ENCODE assay signal across 9 cellular contexts in the genomic region with DNA sequence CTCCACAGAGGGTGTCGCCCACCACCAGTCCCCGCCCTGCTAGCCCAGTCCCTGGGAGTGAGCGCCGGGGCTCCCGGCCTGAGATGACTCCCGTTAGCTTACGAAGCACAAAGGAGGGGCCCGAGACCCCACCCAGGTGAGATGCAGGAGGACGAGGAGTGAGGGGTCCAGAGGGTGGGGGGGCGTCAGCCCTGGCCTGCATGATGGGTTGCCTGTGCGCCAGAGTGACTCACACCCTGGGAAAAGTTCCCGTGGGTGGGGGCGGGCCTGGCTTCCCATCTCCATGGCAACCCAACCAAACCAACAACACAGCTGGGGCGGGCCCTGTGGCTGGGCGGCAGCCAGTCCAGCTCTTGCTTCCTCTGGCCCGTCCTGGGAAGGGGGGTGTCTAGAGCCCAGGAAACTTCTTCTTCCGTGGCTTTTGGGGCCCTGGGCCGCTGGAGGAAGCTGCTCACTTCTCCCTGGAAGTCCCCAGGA. TPM values are rescaled to one million over a fixed set of nuclear protein-coding genes. Genes with fewer than 3 reads are reported as not detected.
DNase-seq lines count a peak whose midpoint lies in the region; ATAC-seq, FAIRE-seq and TF ChIP-seq lines count a peak whose summit lies in the region.
"Had no signal": no experiment of that assay in that cellular context is flagged by ENCODE, and none has a peak within 500 bp of the region (broad histone marks: within the 10 kb centered on the region; RNA-seq: fewer than 3 reads in every experiment).

No MANE protein-coding gene starts in this region.

- H3K4me3 Mint-ChIP-seq in Calu3 (ENCODE audit: low read depth, unreplicated experiment): peak overlapping the region; percentile 41

- peaks cover 22% of the 10 kb centered on the region for H3K27me3 Mint-ChIP-seq in Calu3 (ENCODE audit: unreplicated experiment)

- no peak for ATAC-seq in HG03159 (IDR thresholded peaks at IDR 0.05; ENCODE audit: unreplicated experiment)

- DNase-seq in Calu3 (peak; percentile 97), KBM-7 (peak; percentile 84), UCSD-AML1 (lab: John Stamatoyannopoulos, UW; ENCODE audit: unreplicated experiment) (peak; percentile 85), cerebellar cortex (ENCODE audit: low spot score) (peak; percentile 69), GM19239 (ENCODE audit: insufficient read length, low spot score) (no peak)
- DNase-seq in stimulated activated CD4-positive, alpha-beta T cell treated with anti-CD3 and anti-CD28 coated beads, Interleukin-15, amount 100 ng/mL, for 48 hours (ENCODE audit: low read depth in 2 of 2): peak; percentile 53

- H3K27ac ChIP-seq in layer of hippocampus (ENCODE audit: low read depth, low read length): peak overlapping the region; percentile 62
- H3K27ac ChIP-seq: SK-N-MC had no signal

- peak overlapping the region; percentile 36 for H3K27ac Mint-ChIP-seq in Calu3 (ENCODE audit: unreplicated experiment)

- peaks cover 42% of the 10 kb centered on the region for H3K36me3 Mint-ChIP-seq in Calu3 (ENCODE audit: insufficient read depth, unreplicated experiment)

- no peak for TF ChIP-seq CTCF in Calu3 (IDR thresholded peaks at IDR 0.05; ENCODE audit: unreplicated experiment)

- CTCF ChIA-PET in Calu3 (lab: Charles Lee): interaction anchor here (0.5 to 0.6 kb wide), 3 partner anchors 252 to 581 kb away, joined by 3 to 5 read pairs (median 4); no protein-coding TSS in a partner anchor

- FAIRE-seq in GM19239 (lab: Jason Lieb, UNC): no peak

- peaks cover 41% of the 10 kb centered on the region for H3K4me1 Mint-ChIP-seq in Calu3 (ENCODE audit: low read depth, unreplicated experiment)

- H3K9me3 Mint-ChIP-seq in Calu3 (ENCODE audit: low read depth, unreplicated experiment): no peaks in the 10 kb centered on the region

- in situ Hi-C loops in KBM-7 (cut with MboI; ENCODE audit: low pct_unique_long_range_greater_than_20kb, low sequenced_read_pairs): no loop called here

- BruUV-seq in Calu3 (replicated peaks; lab: Mats Ljungman, UMichigan): no TSS peak

- H3K27me3 ChIP-seq in layer of hippocampus (ENCODE audit: control insufficient read depth, insufficient read depth, low read length): peaks cover 11% of the 10 kb centered on the region

- intact Hi-C loops in Calu3 (cut with micrococcal nuclease; ENCODE audit: unreplicated experiment): no loop called here

RNA-seq across cellular contexts. Expression of a gene that starts 4.5 kb away (rescaled TPM):
- total RNA-seq in Calu3 (2022): 16.6 and 16.9 TPM in 2 replicates

RNA-seq across cellular contexts. Expression of a gene that starts 4.6 kb away (rescaled TPM):
- 1.6 and 2.2 TPM in 2 replicates for total RNA-seq in Calu3 (2022)

RNA-seq across cellular contexts. Expression of a gene that starts 42.8 kb away (rescaled TPM):
- 368 and 374 TPM in 2 replicates for total RNA-seq in Calu3 (2022)

RNA-seq across cellular contexts. Expression of a gene that starts 43.1 kb away (rescaled TPM):
- total RNA-seq in Calu3 (2022): 51.5 and 51.7 TPM in 2 replicates
